In the genomic region with DNA sequence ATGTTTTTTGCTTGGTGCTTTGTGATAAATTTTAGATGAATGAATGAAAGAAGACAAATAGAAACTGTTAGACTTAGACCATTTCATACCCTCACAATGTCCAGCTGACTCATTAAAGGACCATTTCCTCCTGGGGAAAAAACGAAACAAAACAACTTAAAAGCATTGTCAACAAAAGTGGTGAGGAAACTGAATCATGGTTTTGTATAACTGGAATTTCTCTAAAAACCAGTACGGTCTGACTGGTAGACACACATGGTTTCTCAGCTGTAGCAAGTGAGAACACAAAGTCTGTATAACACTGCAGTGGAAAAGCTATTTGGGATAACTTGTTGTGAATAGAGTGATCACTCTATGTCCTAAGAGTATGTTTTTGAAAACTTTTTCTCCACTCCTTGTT, we compare ENCODE assay signal across 1 cellular context.
TF ChIP-seq lines count a peak whose summit lies in the region.

No MANE protein-coding gene starts in this region.

TF ChIP-seq in GM23338, 12 proteins besides CTCF, POLR2A, EP300 and RAD21 (continued from another document):
- TF ChIP-seq, protein P1, sequence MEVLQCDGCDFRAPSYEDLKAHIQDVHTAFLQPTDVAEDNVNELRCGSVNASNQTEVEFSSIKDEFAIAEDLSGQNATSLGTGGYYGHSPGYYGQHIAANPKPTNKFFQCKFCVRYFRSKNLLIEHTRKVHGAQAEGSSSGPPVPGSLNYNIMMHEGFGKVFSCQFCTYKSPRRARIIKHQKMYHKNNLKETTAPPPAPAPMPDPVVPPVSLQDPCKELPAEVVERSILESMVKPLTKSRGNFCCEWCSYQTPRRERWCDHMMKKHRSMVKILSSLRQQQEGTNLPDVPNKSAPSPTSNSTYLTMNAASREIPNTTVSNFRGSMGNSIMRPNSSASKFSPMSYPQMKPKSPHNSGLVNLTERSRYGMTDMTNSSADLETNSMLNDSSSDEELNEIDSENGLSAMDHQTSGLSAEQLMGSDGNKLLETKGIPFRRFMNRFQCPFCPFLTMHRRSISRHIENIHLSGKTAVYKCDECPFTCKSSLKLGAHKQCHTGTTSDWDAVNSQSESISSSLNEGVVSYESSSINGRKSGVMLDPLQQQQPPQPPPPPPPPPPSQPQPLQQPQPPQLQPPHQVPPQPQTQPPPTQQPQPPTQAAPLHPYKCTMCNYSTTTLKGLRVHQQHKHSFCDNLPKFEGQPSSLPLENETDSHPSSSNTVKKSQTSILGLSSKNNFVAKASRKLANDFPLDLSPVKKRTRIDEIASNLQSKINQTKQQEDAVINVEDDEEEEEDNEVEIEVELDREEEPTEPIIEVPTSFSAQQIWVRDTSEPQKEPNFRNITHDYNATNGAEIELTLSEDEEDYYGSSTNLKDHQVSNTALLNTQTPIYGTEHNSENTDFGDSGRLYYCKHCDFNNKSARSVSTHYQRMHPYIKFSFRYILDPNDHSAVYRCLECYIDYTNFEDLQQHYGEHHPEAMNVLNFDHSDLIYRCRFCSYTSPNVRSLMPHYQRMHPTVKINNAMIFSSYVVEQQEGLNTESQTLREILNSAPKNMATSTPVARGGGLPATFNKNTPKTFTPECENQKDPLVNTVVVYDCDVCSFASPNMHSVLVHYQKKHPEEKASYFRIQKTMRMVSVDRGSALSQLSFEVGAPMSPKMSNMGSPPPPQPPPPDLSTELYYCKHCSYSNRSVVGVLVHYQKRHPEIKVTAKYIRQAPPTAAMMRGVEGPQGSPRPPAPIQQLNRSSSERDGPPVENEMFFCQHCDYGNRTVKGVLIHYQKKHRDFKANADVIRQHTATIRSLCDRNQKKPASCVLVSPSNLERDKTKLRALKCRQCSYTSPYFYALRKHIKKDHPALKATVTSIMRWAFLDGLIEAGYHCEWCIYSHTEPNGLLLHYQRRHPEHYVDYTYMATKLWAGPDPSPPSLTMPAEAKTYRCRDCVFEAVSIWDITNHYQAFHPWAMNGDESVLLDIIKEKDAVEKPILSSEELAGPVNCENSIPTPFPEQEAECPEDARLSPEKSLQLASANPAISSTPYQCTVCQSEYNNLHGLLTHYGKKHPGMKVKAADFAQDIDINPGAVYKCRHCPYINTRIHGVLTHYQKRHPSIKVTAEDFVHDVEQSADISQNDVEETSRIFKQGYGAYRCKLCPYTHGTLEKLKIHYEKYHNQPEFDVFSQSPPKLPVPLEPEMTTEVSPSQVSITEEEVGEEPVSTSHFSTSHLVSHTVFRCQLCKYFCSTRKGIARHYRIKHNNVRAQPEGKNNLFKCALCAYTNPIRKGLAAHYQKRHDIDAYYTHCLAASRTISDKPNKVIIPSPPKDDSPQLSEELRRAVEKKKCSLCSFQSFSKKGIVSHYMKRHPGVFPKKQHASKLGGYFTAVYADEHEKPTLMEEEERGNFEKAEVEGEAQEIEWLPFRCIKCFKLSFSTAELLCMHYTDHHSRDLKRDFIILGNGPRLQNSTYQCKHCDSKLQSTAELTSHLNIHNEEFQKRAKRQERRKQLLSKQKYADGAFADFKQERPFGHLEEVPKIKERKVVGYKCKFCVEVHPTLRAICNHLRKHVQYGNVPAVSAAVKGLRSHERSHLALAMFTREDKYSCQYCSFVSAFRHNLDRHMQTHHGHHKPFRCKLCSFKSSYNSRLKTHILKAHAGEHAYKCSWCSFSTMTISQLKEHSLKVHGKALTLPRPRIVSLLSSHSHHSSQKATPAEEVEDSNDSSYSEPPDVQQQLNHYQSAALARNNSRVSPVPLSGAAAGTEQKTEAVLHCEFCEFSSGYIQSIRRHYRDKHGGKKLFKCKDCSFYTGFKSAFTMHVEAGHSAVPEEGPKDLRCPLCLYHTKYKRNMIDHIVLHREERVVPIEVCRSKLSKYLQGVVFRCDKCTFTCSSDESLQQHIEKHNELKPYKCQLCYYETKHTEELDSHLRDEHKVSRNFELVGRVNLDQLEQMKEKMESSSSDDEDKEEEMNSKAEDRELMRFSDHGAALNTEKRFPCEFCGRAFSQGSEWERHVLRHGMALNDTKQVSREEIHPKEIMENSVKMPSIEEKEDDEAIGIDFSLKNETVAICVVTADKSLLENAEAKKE (CRISPR knock-in tag; IDR thresholded peaks at IDR 0.05): no peak
- TF ChIP-seq ZNF114 (CRISPR knock-in tag; IDR thresholded peaks at IDR 0.05) (no peak), EZH2 (IDR thresholded peaks at IDR 0.05; ENCODE audit: low read depth, unreplicated experiment) (no peak)
- TF ChIP-seq, protein P2, sequence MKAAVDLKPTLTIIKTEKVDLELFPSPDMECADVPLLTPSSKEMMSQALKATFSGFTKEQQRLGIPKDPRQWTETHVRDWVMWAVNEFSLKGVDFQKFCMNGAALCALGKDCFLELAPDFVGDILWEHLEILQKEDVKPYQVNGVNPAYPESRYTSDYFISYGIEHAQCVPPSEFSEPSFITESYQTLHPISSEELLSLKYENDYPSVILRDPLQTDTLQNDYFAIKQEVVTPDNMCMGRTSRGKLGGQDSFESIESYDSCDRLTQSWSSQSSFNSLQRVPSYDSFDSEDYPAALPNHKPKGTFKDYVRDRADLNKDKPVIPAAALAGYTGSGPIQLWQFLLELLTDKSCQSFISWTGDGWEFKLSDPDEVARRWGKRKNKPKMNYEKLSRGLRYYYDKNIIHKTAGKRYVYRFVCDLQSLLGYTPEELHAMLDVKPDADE (IDR thresholded peaks at IDR 0.05): no peak
